ENCODE assay signal across 27 cellular contexts in the genomic region with DNA sequence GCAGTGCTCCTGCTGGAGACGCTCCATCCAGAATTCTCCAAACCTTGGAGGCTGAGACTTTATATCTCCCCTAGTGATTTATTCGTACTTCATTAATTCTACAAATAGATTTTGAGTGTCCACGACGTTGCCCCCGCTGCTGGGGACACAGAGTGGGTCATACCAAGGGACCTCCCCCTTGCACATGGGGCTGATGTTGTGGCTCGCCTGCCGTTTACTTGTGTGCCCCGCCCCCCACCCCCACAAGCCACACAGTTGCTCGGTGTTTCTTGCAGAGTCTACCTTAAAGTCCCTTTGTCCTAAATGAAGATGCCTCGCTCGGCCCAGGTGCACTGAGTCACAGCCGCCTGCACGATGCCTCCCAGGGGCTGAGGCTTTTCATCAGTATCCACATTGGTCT. TPM values are rescaled to one million over a fixed set of nuclear protein-coding genes. Genes with fewer than 3 reads are reported as not detected.
"Had no signal": no experiment of that assay in that cellular context is flagged by ENCODE, and none has a peak within 500 bp of the region (broad histone marks: within the 10 kb centered on the region; RNA-seq: fewer than 3 reads in every experiment).

No MANE protein-coding gene starts in this region.

- H3K4me3 ChIP-seq: colonic mucosa, dorsolateral prefrontal cortex, esophagus muscularis mucosa, esophagus squamous epithelium, gastrocnemius medialis, gastroesophageal sphincter, heart left ventricle, heart right ventricle had no signal

- ATAC-seq: effector memory CD8-positive, alpha-beta T cell; esophagus mucosa; foreskin keratinocyte; gastrocnemius medialis; gastroesophageal sphincter; heart left ventricle; heart right ventricle had no signal

- H3K27me3 ChIP-seq: colonic mucosa, esophagus muscularis mucosa, gastrocnemius medialis, heart left ventricle had no signal

- H3K27me3 Mint-ChIP-seq: dendritic cell treated with granulocyte-macrophage colony-stimulating factor and Interleukin-4, amounts not matched to agents 40 ng/mL and 50 ng/mL, for 4 days had no signal

- H3K27ac ChIP-seq: colonic mucosa, dorsolateral prefrontal cortex, epithelial cell of prostate, esophagus muscularis mucosa, esophagus squamous epithelium, foreskin keratinocyte, gastrocnemius medialis, gastroesophageal sphincter, heart left ventricle, heart right ventricle had no signal

- DNase-seq: colonic mucosa; cortex of kidney; dermis blood vessel endothelial cell; dorsolateral prefrontal cortex; effector CD4-positive, alpha-beta T cell; effector CD8-positive, alpha-beta T cell; effector memory CD4-positive, alpha-beta T cell; effector memory CD8-positive, alpha-beta T cell; erythroblast; esophagus squamous epithelium; foreskin fibroblast; foreskin keratinocyte; foreskin melanocyte; gastrocnemius medialis; glutamatergic neuron; heart left ventricle; heart right ventricle had no signal

- H3K36me3 ChIP-seq: colonic mucosa, esophagus muscularis mucosa, esophagus squamous epithelium, gastrocnemius medialis, gastroesophageal sphincter, heart left ventricle, heart right ventricle had no signal

- H3K9me3 ChIP-seq: colonic mucosa, esophagus muscularis mucosa, esophagus squamous epithelium, gastrocnemius medialis, gastroesophageal sphincter, heart left ventricle, heart right ventricle had no signal

- H3K27ac Mint-ChIP-seq: dendritic cell treated with granulocyte-macrophage colony-stimulating factor and Interleukin-4, amounts not matched to agents 40 ng/mL and 50 ng/mL, for 4 days; effector memory CD8-positive, alpha-beta T cell had no signal

- H3K4me1 ChIP-seq: colonic mucosa, foreskin keratinocyte, gastrocnemius medialis had no signal

- H3K9me3 Mint-ChIP-seq: dendritic cell treated with granulocyte-macrophage colony-stimulating factor and Interleukin-4, amounts not matched to agents 40 ng/mL and 50 ng/mL, for 4 days; effector memory CD8-positive, alpha-beta T cell had no signal

- H3K4me3 Mint-ChIP-seq: dendritic cell treated with granulocyte-macrophage colony-stimulating factor and Interleukin-4, amounts not matched to agents 40 ng/mL and 50 ng/mL, for 4 days; effector memory CD8-positive, alpha-beta T cell had no signal

RNA-seq across cellular contexts. Expression of a gene that starts 20.3 kb away (rescaled TPM):
- total RNA-seq: dermis blood vessel endothelial cell, dermis microvascular lymphatic vessel endothelial cell, endothelial cell of umbilical vein, fibroblast of lung, fibroblast of villous mesenchyme, glomerular endothelial cell had no signal
- polyA plus RNA-seq: endothelial cell of umbilical vein, fibroblast of lung had no signal
